ENCODE assay signal across 25 cellular contexts in genomic region chr5:133714161-133714915, GRCh38.
A peak's percentile ranks its signal among the peaks of the same experiment; 100 is the strongest.
DNase-seq lines count a peak whose midpoint lies in the region; ATAC-seq, FAIRE-seq and TF ChIP-seq lines count a peak whose summit lies in the region.
"Had no signal": no experiment of that assay in that cellular context is flagged by ENCODE, and none has a peak within 500 bp of the region (broad histone marks: within the 10 kb centered on the region; RNA-seq: fewer than 3 reads in every experiment).

No MANE protein-coding gene starts in this region.

- no peaks in the 10 kb centered on the region for H3K9me1 ChIP-seq in endothelial cell of umbilical vein (replicated peaks; ENCODE audit: control insufficient read depth, extremely low read depth, insufficient read depth, low read length)

- POLR2A ChIA-PET in endothelial cell of umbilical vein (lab: Charles Lee) = no interaction called here

- H2AFZ ChIP-seq in endothelial cell of umbilical vein (ENCODE audit: low read depth, low read length) = no peak overlapping the region

- no peaks in the 10 kb centered on the region for H4K20me1 ChIP-seq in endothelial cell of umbilical vein (replicated peaks; ENCODE audit: control insufficient read depth, extremely low read depth, insufficient read depth, low read length)

- no peak overlapping the region for H3K4me2 ChIP-seq in endothelial cell of umbilical vein (ENCODE audit: insufficient read depth, low read length)

- H3K9ac ChIP-seq in endothelial cell of umbilical vein (replicated peaks; ENCODE audit: extremely low read depth, insufficient read depth, low read length) = no peak overlapping the region

- BruUV-seq in endothelial cell of umbilical vein (replicated peaks; lab: Mats Ljungman, UMichigan) = no TSS peak

- peaks cover 5% of the 10 kb centered on the region in 2 experiments for H3K27me3 ChIP-seq in endothelial cell of umbilical vein (ENCODE audit: control insufficient read depth in 2 of 2, insufficient read depth in 2 of 2, low read length in 2 of 2)
- H3K27me3 ChIP-seq: stomach, upper lobe of left lung had no signal

- no peaks in the 10 kb centered on the region for H3K9me3 ChIP-seq in endothelial cell of umbilical vein (replicated peaks; ENCODE audit: control insufficient read depth, insufficient read depth, low read length)
- H3K9me3 ChIP-seq: prostate gland, SJSA1, stomach, upper lobe of left lung had no signal

- no peak overlapping the region for H3K27ac ChIP-seq in endothelial cell of umbilical vein (ENCODE audit: insufficient read depth, low read depth, low read length)
- H3K27ac ChIP-seq: epithelial cell of prostate, prostate gland, SJSA1, skin epidermis, stomach, upper lobe of left lung had no signal

- CTCF ChIA-PET in endothelial cell of umbilical vein (lab: Charles Lee) = no interaction called here

- ATAC-seq in HG02870 (IDR thresholded peaks at IDR 0.05; ENCODE audit: unreplicated experiment) = no peak
- ATAC-seq in HG03520 (IDR thresholded peaks at IDR 0.05; ENCODE audit: unreplicated experiment) = no peak
- ATAC-seq: left cardiac atrium had no signal

- intact Hi-C loops in endothelial cell of umbilical vein (cut with micrococcal nuclease) = no loop called here

- DNase-seq in ELF-1 (ENCODE audit: low read depth, low spot score) = peak; percentile 6
- DNase-seq in NCI-H69 (lab: John Stamatoyannopoulos, UW) = peak; percentile 27
- DNase-seq in endothelial cell of umbilical vein (ENCODE audit: low read depth, low spot score) = no peak
- DNase-seq in occipital lobe (lab: John Stamatoyannopoulos, UW) = peak; percentile 37
- no peak for DNase-seq in LoVo (ENCODE audit: low spot score)
- DNase-seq: activated B cell treated with CpG ODN at 0.5 μM for 24 hours; activated CD4-positive, alpha-beta memory T cell treated with anti-CD3 and anti-CD28 coated beads, Interleukin-2, amount 10 ng/mL, durations not matched to agents 7 days and 5 days; activated naive CD8-positive, alpha-beta T cell treated with anti-CD3 and anti-CD28 coated beads, Interleukin-2, amount 10 ng/mL, durations not matched to agents 7 days and 5 days; dermis blood vessel endothelial cell; GF-D8; left cardiac atrium; NCI-H1105 treated with DMSO at 0.1 percent for 48 hours; NCI-H2107; NCI-H774; OCI-M1; stimulated activated CD4-positive, alpha-beta T cell treated with anti-CD3 and anti-CD28 coated beads, Interleukin-2, amount 100 ng/mL, for 48 hours; stomach had no signal

- peak; percentile 26 for FAIRE-seq in endothelial cell of umbilical vein (lab: Jason Lieb, UNC)
- FAIRE-seq: GM12891 had no signal

- no peaks in the 10 kb centered on the region for H3K4me1 ChIP-seq in endothelial cell of umbilical vein (ENCODE audit: control insufficient read depth, extremely low read depth, insufficient read depth, low read length)
- H3K4me1 ChIP-seq: prostate gland had no signal

- no peaks in the 10 kb centered on the region for H3K79me2 ChIP-seq in endothelial cell of umbilical vein (ENCODE audit: control insufficient read depth, insufficient read depth, low read length)

- no peak for TF ChIP-seq CTCF in endothelial cell of umbilical vein (IDR thresholded peaks at IDR 0.05; ENCODE audit: extremely low read depth in 1 of 2, insufficient read depth in 1 of 2, low read depth in 1 of 2, low read length in 2 of 2)

- H3K36me3 ChIP-seq in endothelial cell of umbilical vein (ENCODE audit: control insufficient read depth in 2 of 2, extremely low read depth in 1 of 2, insufficient read depth in 2 of 2, low read length in 2 of 2) = no peaks in the 10 kb centered on the region
- H3K36me3 ChIP-seq: prostate gland, SJSA1, stomach, upper lobe of left lung had no signal

- no peak overlapping the region for H3K4me3 ChIP-seq in endothelial cell of umbilical vein (replicated peaks in 1 of 3; ENCODE audit: insufficient read depth in 1 of 3, low read depth in 1 of 3, low read length in 3 of 3)
- H3K4me3 ChIP-seq: prostate gland, SJSA1, skin epidermis, stomach, upper lobe of left lung had no signal

- dilution Hi-C loops in endothelial cell of umbilical vein (cut with MboI; ENCODE audit: extremely low pct_ligation_motif_present, low sequenced_read_pairs) = no loop called here

- no peak for TF ChIP-seq POLR2A in endothelial cell of umbilical vein (IDR thresholded peaks at IDR 0.05; ENCODE audit: low read depth, low read length)

TF ChIP-seq in endothelial cell of umbilical vein, 7 proteins besides CTCF, POLR2A, EP300 and RAD21:
- no peak for TF ChIP-seq MYC (IDR thresholded peaks at IDR 0.05; ENCODE audit: low read depth, low read length)
- no peak for TF ChIP-seq MAX (IDR thresholded peaks at IDR 0.05; ENCODE audit: insufficient read depth, insufficient read length)
- no peak for TF ChIP-seq JUN (IDR thresholded peaks at IDR 0.05; ENCODE audit: borderline replicate concordance, insufficient read depth, insufficient read length, low read depth)
- TF ChIP-seq FOS (IDR thresholded peaks at IDR 0.05; ENCODE audit: borderline replicate concordance, insufficient read depth, low read length) = no peak
- TF ChIP-seq GATA2 (IDR thresholded peaks at IDR 0.05; ENCODE audit: insufficient read depth, insufficient read length, low read depth, low read length) = no peak
- no peak for TF ChIP-seq EZH2 (IDR thresholded peaks at IDR 0.05; ENCODE audit: borderline replicate concordance, low read depth, low read length, severe bottlenecking)
- TF ChIP-seq POLR2AphosphoS5 (IDR thresholded peaks at IDR 0.05; ENCODE audit: insufficient read depth, low read depth, low read length) = no peak

Comparison
In these comparisons a context has a peak if more than half of its experiments do, and no peak if none do; other contexts are left out.
1. DNase-seq: peak in ELF-1 (single experiment), NCI-H69 (single experiment) and occipital lobe (single experiment); none in endothelial cell of umbilical vein (single experiment) and LoVo (single experiment).